In genomic region chr9:131580358-131580757, GRCh38 we compare ENCODE assay signal across 33 cellular contexts. TPM values are rescaled to one million over a fixed set of nuclear protein-coding genes. Genes with fewer than 3 reads are reported as not detected.
DNase-seq lines count a peak whose midpoint lies in the region; ATAC-seq and TF ChIP-seq lines count a peak whose summit lies in the region.
"Had no signal": no experiment of that assay in that cellular context is flagged by ENCODE, and none has a peak within 500 bp of the region (broad histone marks: within the 10 kb centered on the region; RNA-seq: fewer than 3 reads in every experiment).

No MANE protein-coding gene starts in this region.

- CTCF ChIA-PET in mammary epithelial cell (lab: Charles Lee; ENCODE audit: low non-redundant PET) = no interaction called here

- H3K36me3 ChIP-seq in mammary epithelial cell (ENCODE audit: insufficient read depth, low read length) = peaks cover 12% of the 10 kb centered on the region
- no peaks in the 10 kb centered on the region for H3K36me3 ChIP-seq in MG63

- H3K4me2 ChIP-seq in mammary epithelial cell (ENCODE audit: insufficient read depth, low read depth, low read length) = no peak overlapping the region
- H3K4me2 ChIP-seq: SK-N-SH had no signal

- intact Hi-C loops in Right ventricle myocardium superior (cut with DNase I) (no loop called here), left ventricle myocardium superior (cut with micrococcal nuclease) (no loop called here), mammary epithelial cell (cut with micrococcal nuclease) (no loop called here)

- peaks cover 45% of the 10 kb centered on the region for H3K36me3 Mint-ChIP-seq in T-helper 1 cell treated with Interleukin-12 subunit alpha and Interleukin-12 subunit beta and Interleukin-4 antibody, amounts not matched to agents 30 μg/mL and 1 μg/mL, for 36 hours (ENCODE audit: low read depth)

- no peaks in the 10 kb centered on the region for H3K4me1 ChIP-seq in mammary epithelial cell (ENCODE audit: insufficient read depth, low read length)

- H3K27ac Mint-ChIP-seq in T-helper 1 cell treated with Interleukin-12 subunit alpha and Interleukin-12 subunit beta and Interleukin-4 antibody, amounts not matched to agents 30 μg/mL and 1 μg/mL, for 36 hours = peak overlapping the region; percentile 49
- H3K27ac Mint-ChIP-seq: activated naive CD8-positive, alpha-beta T cell had no signal

- ATAC-seq in Right ventricle myocardium superior (ENCODE audit: poor library complexity) (no peak), left ventricle myocardium superior (no peak)
- ATAC-seq: HCT116; HepG2; naive thymus-derived CD8-positive, alpha-beta T cell had no signal

- no peak overlapping the region for H2AFZ ChIP-seq in mammary epithelial cell (ENCODE audit: low read depth, low read length)

- H3K79me2 ChIP-seq in mammary epithelial cell (ENCODE audit: insufficient read depth, low read length) = no peaks in the 10 kb centered on the region

- H3K9me3 Mint-ChIP-seq in T-helper 1 cell treated with Interleukin-12 subunit alpha and Interleukin-12 subunit beta and Interleukin-4 antibody, amounts not matched to agents 30 μg/mL and 1 μg/mL, for 36 hours = no peaks in the 10 kb centered on the region
- H3K9me3 Mint-ChIP-seq: CD14-positive monocyte; naive thymus-derived CD8-positive, alpha-beta T cell had no signal

- TF ChIP-seq CTCF in mammary epithelial cell (conservative IDR thresholded peaks at IDR 0.05 in 1 of 2, IDR thresholded peaks at IDR 0.05 in 1 of 2; ENCODE audit: extremely low read depth in 1 of 2, insufficient read depth in 1 of 2, low read depth in 1 of 2, low read length in 2 of 2) = no peak

- H3K4me1 Mint-ChIP-seq in T-helper 1 cell treated with Interleukin-12 subunit alpha and Interleukin-12 subunit beta and Interleukin-4 antibody, amounts not matched to agents 30 μg/mL and 1 μg/mL, for 36 hours (ENCODE audit: low read depth) = peaks cover 25% of the 10 kb centered on the region

- BruUV-seq in mammary epithelial cell (replicated peaks; lab: Mats Ljungman, UMichigan) = no TSS peak

- H4K20me1 ChIP-seq in mammary epithelial cell (ENCODE audit: insufficient read depth, low read length) = no peaks in the 10 kb centered on the region

- no peak overlapping the region for H3K9ac ChIP-seq in mammary epithelial cell (ENCODE audit: insufficient read depth, low read length)
- H3K9ac ChIP-seq: SK-N-SH had no signal

- H3K27me3 ChIP-seq in mammary epithelial cell (ENCODE audit: insufficient read depth, low read length) = no peaks in the 10 kb centered on the region
- H3K27me3 ChIP-seq in MG63 = no peaks in the 10 kb centered on the region

- dilution Hi-C loops in mammary epithelial cell (cut with HindIII; ENCODE audit: low sequenced_read_pairs) = no loop called here

- H3K9me3 ChIP-seq in mammary epithelial cell (replicated peaks; ENCODE audit: insufficient read depth, low read length) (no peaks in the 10 kb centered on the region), MG63 (no peaks in the 10 kb centered on the region)
- H3K9me3 ChIP-seq: psoas muscle, SK-N-SH had no signal

- no peak overlapping the region for H3K27ac ChIP-seq in mammary epithelial cell (ENCODE audit: insufficient read depth, low read depth, low read length)
- H3K27ac ChIP-seq: 22Rv1, psoas muscle had no signal

- in situ Hi-C loops in mammary epithelial cell (cut with MboI; ENCODE audit: low sequenced_read_pairs in 2 of 2) = loop anchor here in 1 of 2 donors (25.0 kb wide), 1 partner anchor 682 kb away; no protein-coding TSS in a partner anchor

- no peak overlapping the region for H3K4me3 ChIP-seq in mammary epithelial cell (replicated peaks in 1 of 3; ENCODE audit: insufficient read depth in 1 of 3, low read depth in 2 of 3, low read length in 3 of 3)
- H3K4me3 ChIP-seq in MG63 = no peak overlapping the region
- H3K4me3 ChIP-seq: psoas muscle had no signal

- H3K4me3 Mint-ChIP-seq in T-helper 1 cell treated with Interleukin-12 subunit alpha and Interleukin-12 subunit beta and Interleukin-4 antibody, amounts not matched to agents 30 μg/mL and 1 μg/mL, for 36 hours = no peak overlapping the region
- H3K4me3 Mint-ChIP-seq: activated naive CD8-positive, alpha-beta T cell; CD14-positive monocyte had no signal

- WGBS in mammary epithelial cell (ENCODE audit: low coverage, missing lambda C conversion rate) = 91% methylated on average over 9 of the region's 9 CpGs

- DNase-seq in T-helper 1 cell = no peak
- peak; percentile 27 for DNase-seq in Right ventricle myocardium superior
- DNase-seq in left ventricle myocardium superior = no peak
- DNase-seq in myocyte (ENCODE audit: low read depth) = peak; percentile 26
- DNase-seq in mammary epithelial cell = no peak
- no peak for DNase-seq in MG63
- DNase-seq in HuH-7.5 (ENCODE audit: low spot score) = no peak
- DNase-seq: activated CD4-positive, CD25-positive, alpha-beta regulatory T cell treated with anti-CD3 and anti-CD28 coated beads, Interleukin-2, amount 50 U/mL, for 72 hours; cortex of kidney; DMS79 treated with DMSO at 0.1 percent for 48 hours; erythroblast; GF-D8; Kasumi-1; MV-4-11; naive thymus-derived CD8-positive, alpha-beta T cell; NCI-H1436 treated with DMSO at 0.1 percent for 48 hours; NCI-H2081 treated with DMSO at 0.1 percent for 48 hours; NCI-H2227 treated with DMSO at 0.1 percent for 48 hours; NCI-H526; psoas muscle; SK-N-SH; stimulated activated CD4-positive, alpha-beta T cell treated with anti-CD3 and anti-CD28 coated beads, Interleukin-12 subunit alpha, Interleukin-12 subunit beta, amount 100 ng/mL, for 4 hours; stimulated activated CD4-positive, alpha-beta T cell treated with anti-CD3 and anti-CD28 coated beads, Interleukin-2, amount 100 ng/mL, for 48 hours; trophoblast cell had no signal

- no peaks in the 10 kb centered on the region for H3K27me3 Mint-ChIP-seq in T-helper 1 cell treated with Interleukin-12 subunit alpha and Interleukin-12 subunit beta and Interleukin-4 antibody, amounts not matched to agents 30 μg/mL and 1 μg/mL, for 36 hours (ENCODE audit: low read depth)
- H3K27me3 Mint-ChIP-seq: activated naive CD8-positive, alpha-beta T cell; naive thymus-derived CD8-positive, alpha-beta T cell had no signal

RNA-seq across cellular contexts. Expression of gene PRRT1B, which starts 35.0 kb away (rescaled TPM):
- total RNA-seq in Right ventricle myocardium superior (not detected), left ventricle myocardium superior (not detected), myocyte (not detected in 2 replicates), mammary epithelial cell (not detected)
- polyA plus RNA-seq in myocyte (2012) = 0.16 TPM
- not detected for polyA plus RNA-seq in mammary epithelial cell
- polyA minus RNA-seq in mammary epithelial cell = not detected
- total RNA-seq in MG63 (2014; rRNA removed; shearing (Covaris generic); ENCODE audit: low replicate concordance) = not detected in 2 replicates
- total RNA-seq: fibroblast of villous mesenchyme; HepG2; naive thymus-derived CD8-positive, alpha-beta T cell; psoas muscle; sciatic nerve; T-helper 2 cell treated with Interferon-gamma antibody and Interleukin-4, amounts not matched to agents 100 ng/mL and 5 ng/mL, for 36 hours had no signal
- polyA plus RNA-seq: CD14-positive monocyte; HepG2; naive thymus-derived CD8-positive, alpha-beta T cell; psoas muscle; SK-N-SH had no signal

RNA-seq across cellular contexts. Expression of gene UCK1, which starts 49.3 kb away (rescaled TPM):
- total RNA-seq in Right ventricle myocardium superior = 21.7 TPM
- total RNA-seq in left ventricle myocardium superior = 28.6 TPM
- 25.9 and 26.5 TPM in 2 replicates for total RNA-seq in myocyte
- polyA plus RNA-seq in myocyte (2012) = 40.6 TPM
- 10 to 100 TPM; 17.5 to 21.7 TPM for total RNA-seq in mammary epithelial cell
- 22.9 TPM for polyA plus RNA-seq in mammary epithelial cell
- polyA minus RNA-seq in mammary epithelial cell = 22.6 TPM
- 19.3 and 30.6 TPM in 2 replicates for total RNA-seq in MG63 (2014; rRNA removed; shearing (Covaris generic); ENCODE audit: low replicate concordance)

Comparison
In these comparisons a context has a peak if more than half of its experiments do, and no peak if none do; other contexts are left out.
1. DNase-seq: peak in Right ventricle myocardium superior (single experiment) and myocyte (single experiment); none in T-helper 1 cell (0 of 5), left ventricle myocardium superior (single experiment), mammary epithelial cell (single experiment), MG63 (single experiment) and HuH-7.5 (single experiment).